Comparison of ENCODE assay signal across 12 cellular contexts in the genomic region with DNA sequence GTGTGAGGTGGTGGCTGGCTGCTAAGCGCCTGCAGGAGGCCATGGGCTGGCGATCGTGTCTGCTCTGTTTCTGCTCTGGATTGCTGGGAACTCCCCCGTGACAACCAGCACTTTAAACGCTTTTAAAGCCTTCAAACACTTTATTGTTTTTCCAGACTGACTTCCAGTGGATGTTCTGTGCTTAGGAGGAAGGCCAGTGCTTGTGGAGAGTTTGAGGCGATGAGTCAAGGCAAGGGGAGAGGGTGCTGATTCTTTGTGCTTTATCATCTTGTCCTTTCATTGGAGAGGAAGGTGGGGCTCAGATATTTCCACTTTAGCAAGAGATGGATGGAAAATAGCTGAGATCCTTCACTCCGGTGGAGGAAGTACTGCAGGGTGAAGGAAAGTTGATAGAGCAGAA.
A peak's percentile ranks its signal among the peaks of the same experiment; 100 is the strongest.
DNase-seq lines count a peak whose midpoint lies in the region; ATAC-seq and TF ChIP-seq lines count a peak whose summit lies in the region.
"Had no signal": no experiment of that assay in that cellular context is flagged by ENCODE, and none has a peak within 500 bp of the region (broad histone marks: within the 10 kb centered on the region; RNA-seq: fewer than 3 reads in every experiment).

No MANE protein-coding gene starts in this region.

- intact Hi-C loops in sciatic nerve (cut with DNase I), result no loop called here
- intact Hi-C loops in adrenal gland (cut with DNase I), result no loop called here

- H3K4me1 ChIP-seq in adrenal gland (replicated peaks in 1 of 2), result no peaks in the 10 kb centered on the region

- peaks cover 90% of the 10 kb centered on the region for H3K36me3 Mint-ChIP-seq in activated naive CD4-positive, alpha-beta T cell treated with anti-CD3 and anti-CD28 coated beads, Interleukin-2, amount 10 ng/mL, durations not matched to agents 7 days and 5 days
- H3K36me3 Mint-ChIP-seq in activated CD8-positive, alpha-beta T cell treated with anti-CD3 and anti-CD28 coated beads, Interleukin-2, amount 10 ng/mL, durations not matched to agents 7 days and 5 days (ENCODE audit: low read depth), result peaks cover 85% of the 10 kb centered on the region

- H3K4me3 ChIP-seq in fibroblast of villous mesenchyme (ENCODE audit: low read depth, low read length) (no peak overlapping the region), adrenal gland (no peak overlapping the region)
- H3K4me3 ChIP-seq: lower lobe of right lung, skin epidermis had no signal

- no peaks in the 10 kb centered on the region for H3K9me3 ChIP-seq in adrenal gland (replicated peaks in 1 of 3)
- H3K9me3 ChIP-seq: lower lobe of right lung had no signal

- no peak overlapping the region for H3K4me3 Mint-ChIP-seq in activated naive CD4-positive, alpha-beta T cell treated with anti-CD3 and anti-CD28 coated beads, Interleukin-2, amount 10 ng/mL, durations not matched to agents 7 days and 5 days
- H3K4me3 Mint-ChIP-seq in activated CD8-positive, alpha-beta T cell treated with anti-CD3 and anti-CD28 coated beads, Interleukin-2, amount 10 ng/mL, durations not matched to agents 7 days and 5 days, result no peak overlapping the region

- H3K27me3 Mint-ChIP-seq in activated naive CD4-positive, alpha-beta T cell treated with anti-CD3 and anti-CD28 coated beads, Interleukin-2, amount 10 ng/mL, durations not matched to agents 7 days and 5 days, result no peaks in the 10 kb centered on the region
- no peaks in the 10 kb centered on the region for H3K27me3 Mint-ChIP-seq in activated CD8-positive, alpha-beta T cell treated with anti-CD3 and anti-CD28 coated beads, Interleukin-2, amount 10 ng/mL, durations not matched to agents 7 days and 5 days (ENCODE audit: low read depth)

- no peaks in the 10 kb centered on the region for H3K27me3 ChIP-seq in adrenal gland

- no peak for DNase-seq in activated naive CD4-positive, alpha-beta T cell treated with anti-CD3 and anti-CD28 coated beads, Interleukin-2, amount 10 ng/mL, durations not matched to agents 7 days and 5 days
- DNase-seq in activated naive CD4-positive, alpha-beta T cell (lab: John Stamatoyannopoulos, UW), result no peak
- no peak for DNase-seq in activated CD8-positive, alpha-beta T cell treated with anti-CD3 and anti-CD28 coated beads, Interleukin-2, amount 10 ng/mL, durations not matched to agents 7 days and 5 days
- peak; percentile 10 for DNase-seq in fibroblast of villous mesenchyme (ENCODE audit: low read depth)
- DNase-seq in sciatic nerve (ENCODE audit: low spot score), result no peak
- no peak for DNase-seq in CD1c-positive myeloid dendritic cell (ENCODE audit: extremely low spot score)
- no peak for DNase-seq in central memory CD4-positive, alpha-beta T cell
- DNase-seq in adrenal gland, result no peak
- DNase-seq: aorta, lower lobe of right lung, SHP77 treated with DMSO at 0.1 percent for 48 hours had no signal

- H3K4me1 Mint-ChIP-seq in activated naive CD4-positive, alpha-beta T cell treated with anti-CD3 and anti-CD28 coated beads, Interleukin-2, amount 10 ng/mL, durations not matched to agents 7 days and 5 days, result peaks cover 39% of the 10 kb centered on the region
- H3K4me1 Mint-ChIP-seq in activated CD8-positive, alpha-beta T cell treated with anti-CD3 and anti-CD28 coated beads, Interleukin-2, amount 10 ng/mL, durations not matched to agents 7 days and 5 days (ENCODE audit: low read depth), result peaks cover 35% of the 10 kb centered on the region

- no peak for ATAC-seq in activated CD8-positive, alpha-beta T cell treated with anti-CD3 and anti-CD28 coated beads, Interleukin-2, amount 10 ng/mL, durations not matched to agents 7 days and 5 days
- ATAC-seq in sciatic nerve, result peak; percentile 69
- ATAC-seq: lower lobe of right lung had no signal

- H3K9me3 Mint-ChIP-seq in activated naive CD4-positive, alpha-beta T cell treated with anti-CD3 and anti-CD28 coated beads, Interleukin-2, amount 10 ng/mL, durations not matched to agents 7 days and 5 days, result no peaks in the 10 kb centered on the region
- H3K9me3 Mint-ChIP-seq in activated CD8-positive, alpha-beta T cell treated with anti-CD3 and anti-CD28 coated beads, Interleukin-2, amount 10 ng/mL, durations not matched to agents 7 days and 5 days (ENCODE audit: insufficient read depth), result no peaks in the 10 kb centered on the region

- POLR2A ChIA-PET in activated CD8-positive, alpha-beta T cell treated with anti-CD3 and anti-CD28 coated beads, Interleukin-2, amount 10 ng/mL, durations not matched to agents 7 days and 5 days (lab: Charles Lee), result interaction anchor here (0.6 kb wide), 1 partner anchor 80 kb away, joined by 3 read pairs; no protein-coding TSS in a partner anchor

- no peak for TF ChIP-seq POLR2A in adrenal gland (IDR thresholded peaks at IDR 0.05)

- peaks cover 0 to 5% of the 10 kb centered on the region in 2 donors for H3K36me3 ChIP-seq in adrenal gland (replicated peaks in 1 of 2)

- CTCF ChIA-PET in activated naive CD4-positive, alpha-beta T cell treated with anti-CD3 and anti-CD28 coated beads, Interleukin-2, amount 10 ng/mL, durations not matched to agents 7 days and 5 days (lab: Charles Lee), result interaction anchor here (0.9 to 5.1 kb wide), 10 partner anchors 9 to 618 kb away, joined by 3 to 25 read pairs (median 7); no protein-coding TSS in a partner anchor
- CTCF ChIA-PET in activated CD8-positive, alpha-beta T cell treated with anti-CD3 and anti-CD28 coated beads, Interleukin-2, amount 10 ng/mL, durations not matched to agents 7 days and 5 days (lab: Charles Lee), result interaction anchor here (0.9 to 3.2 kb wide), 11 partner anchors 10 to 617 kb away, joined by 3 to 15 read pairs (median 6); no protein-coding TSS in a partner anchor

- peak overlapping the region; percentile 46 for H3K27ac Mint-ChIP-seq in activated naive CD4-positive, alpha-beta T cell treated with anti-CD3 and anti-CD28 coated beads, Interleukin-2, amount 10 ng/mL, durations not matched to agents 7 days and 5 days
- H3K27ac Mint-ChIP-seq in activated CD8-positive, alpha-beta T cell treated with anti-CD3 and anti-CD28 coated beads, Interleukin-2, amount 10 ng/mL, durations not matched to agents 7 days and 5 days, result peak overlapping the region; percentile 45

- H3K27ac ChIP-seq in adrenal gland, result no peak overlapping the region
- H3K27ac ChIP-seq: lower lobe of right lung, skin epidermis had no signal

- WGBS in adrenal gland, 4 donors, result 72 to 89% (median 80%) methylated on average over 7 of the region's 7 CpGs

- no peak for TF ChIP-seq CTCF in fibroblast of villous mesenchyme (IDR thresholded peaks at IDR 0.05; ENCODE audit: insufficient read depth, low read depth, low read length)
- TF ChIP-seq CTCF in adrenal gland (IDR thresholded peaks at IDR 0.05), result no peak
